Comparison of ENCODE assay signal across 8 cellular contexts in the genomic region with DNA sequence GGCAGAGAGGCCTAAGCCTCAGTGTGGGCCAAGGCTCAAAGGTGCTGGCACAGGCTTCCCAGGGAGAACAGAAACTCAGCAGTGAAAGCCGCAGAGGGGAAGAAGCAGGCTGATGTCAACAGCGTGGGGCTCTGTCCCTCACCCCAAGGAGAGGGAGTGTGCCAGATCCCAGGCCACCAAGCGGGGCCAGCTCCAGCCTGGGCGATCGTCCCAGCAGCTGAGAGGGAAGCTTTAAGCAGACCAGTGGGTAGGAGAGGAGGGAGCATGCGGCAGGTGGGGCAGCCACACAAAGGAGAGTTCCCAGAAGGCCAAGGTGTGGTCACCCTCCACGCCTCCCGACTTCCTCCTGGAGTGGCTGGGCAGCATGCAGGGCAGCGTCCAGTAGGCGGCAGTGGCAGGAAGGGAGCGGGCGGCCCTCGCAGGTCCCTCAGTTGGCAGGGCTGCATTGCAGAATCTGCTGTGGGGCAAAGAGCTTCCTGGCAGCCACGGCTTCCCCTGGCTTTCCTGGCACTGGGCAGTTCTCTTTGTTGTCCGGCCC. TPM values are rescaled to one million over a fixed set of nuclear protein-coding genes. Genes with fewer than 3 reads are reported as not detected.
DNase-seq lines count a peak whose midpoint lies in the region; ATAC-seq and TF ChIP-seq lines count a peak whose summit lies in the region.

No MANE protein-coding gene starts in this region.

- H3K27ac ChIP-seq in duodenal mucosa (ENCODE audit: low read depth, low read length), result peak overlapping the region; percentile 89

- H3K9me3 ChIP-seq in duodenal mucosa (ENCODE audit: control insufficient read depth in 1 of 2, low read length in 2 of 2), result no peaks in the 10 kb centered on the region

- peaks cover 69 to 71% of the 10 kb centered on the region in 2 donors for H3K4me1 ChIP-seq in duodenal mucosa (ENCODE audit: control insufficient read depth in 1 of 2, insufficient read depth in 2 of 2, low read length in 2 of 2)

- TF ChIP-seq POLR2A in erythroblast (IDR thresholded peaks at IDR 0.05; ENCODE audit: low read length), result no peak

- peak overlapping the region; percentile 21 to 74 for H3K9ac ChIP-seq in duodenal mucosa (ENCODE audit: low read depth in 1 of 2, low read length in 2 of 2)

- DNase-seq in COLO668 (lab: John Stamatoyannopoulos, UW; ENCODE audit: unreplicated experiment), result peak; percentile 82
- DNase-seq in NOMO-1 treated with DMSO at 0.1 percent for 48 hours (lab: John Stamatoyannopoulos, UW; ENCODE audit: unreplicated experiment), result peak; percentile 78
- DNase-seq in neural crest cell (ENCODE audit: low read depth, low spot score), result no peak
- no peak for DNase-seq in erythroblast (lab: John Stamatoyannopoulos, UW)
- DNase-seq in NCI-H1436 (lab: John Stamatoyannopoulos, UW), result no peak
- no peak for DNase-seq in DMS79 (lab: John Stamatoyannopoulos, UW)

- peak overlapping the region; percentile 49 for H3K4me3 Mint-ChIP-seq in neural crest cell

- H3K27me3 ChIP-seq in duodenal mucosa (ENCODE audit: control insufficient read depth in 1 of 2, insufficient read depth in 2 of 2, low read length in 2 of 2), result no peaks in the 10 kb centered on the region

- no peak overlapping the region for H3K27ac Mint-ChIP-seq in neural crest cell (ENCODE audit: unreplicated experiment)

- TF ChIP-seq CTCF in neural crest cell (conservative IDR thresholded peaks at IDR 0.05), result no peak

- H3K4me3 ChIP-seq in duodenal mucosa (ENCODE audit: low read depth in 1 of 2, low read length in 2 of 2), result peak overlapping the region; percentile 43 to 53

- H3K9me3 Mint-ChIP-seq in neural crest cell, result no peaks in the 10 kb centered on the region

- peaks cover 0 to 14% of the 10 kb centered on the region in 2 donors for H3K36me3 ChIP-seq in duodenal mucosa (ENCODE audit: control insufficient read depth in 1 of 2, insufficient read depth in 2 of 2, low read length in 2 of 2)

- peaks cover 10% of the 10 kb centered on the region for H3K36me3 Mint-ChIP-seq in neural crest cell (ENCODE audit: low read depth)

- H3K4me1 Mint-ChIP-seq in neural crest cell, result peaks cover 13% of the 10 kb centered on the region

- H3K27me3 Mint-ChIP-seq in neural crest cell (ENCODE audit: low read depth), result no peaks in the 10 kb centered on the region

- ATAC-seq in HG02870 (IDR thresholded peaks at IDR 0.05; ENCODE audit: unreplicated experiment), result no peak

RNA-seq across cellular contexts. Expression of a gene that starts 6.0 kb away (rescaled TPM):
- 19.3 and 23.0 TPM in 2 replicates for total RNA-seq in neural crest cell

RNA-seq across cellular contexts. Expression of a gene that starts 12.5 kb away (rescaled TPM):
- total RNA-seq in neural crest cell, result 48.7 and 53.9 TPM in 2 replicates

RNA-seq across cellular contexts. Expression of a gene that starts 12.8 kb away (rescaled TPM):
- 38.1 and 41.9 TPM in 2 replicates for total RNA-seq in neural crest cell

RNA-seq across cellular contexts. Expression of a gene that starts 28.2 kb away (rescaled TPM):
- not detected in 2 replicates for total RNA-seq in neural crest cell

RNA-seq across cellular contexts. Expression of a gene that starts 39.7 kb away (rescaled TPM):
- 123 and 134 TPM in 2 replicates for total RNA-seq in neural crest cell

Comparison
In these comparisons a context has a peak if more than half of its experiments do, and no peak if none do; other contexts are left out.
1. DNase-seq: peak in COLO668 (single experiment) and NOMO-1 treated with DMSO at 0.1 percent for 48 hours (single experiment); none in neural crest cell (single experiment), erythroblast (0 of 2), NCI-H1436 (single experiment) and DMS79 (single experiment).